8 cellular contexts compared by ENCODE assay signal in genomic region chr9:133125706-133126696, GRCh38. TPM values are rescaled to one million over a fixed set of nuclear protein-coding genes. Genes with fewer than 3 reads are reported as not detected.
DNase-seq lines count a peak whose midpoint lies in the region; ATAC-seq, FAIRE-seq and TF ChIP-seq lines count a peak whose summit lies in the region.

No MANE protein-coding gene starts in this region.

- H2BK120ac ChIP-seq in mesenchymal stem cell (ENCODE audit: low read depth, low read length) = no peak overlapping the region

- H3K9me3 ChIP-seq in astrocyte (ENCODE audit: insufficient read depth, low read depth, low read length) (no peaks in the 10 kb centered on the region), mesenchymal stem cell (ENCODE audit: control insufficient read depth, low read length) (no peaks in the 10 kb centered on the region)

- peak overlapping the region; percentile 56 for H3K9ac ChIP-seq in astrocyte (ENCODE audit: low read length)
- peak overlapping the region; percentile 62 for H3K9ac ChIP-seq in mesenchymal stem cell (ENCODE audit: low read length)

- H2BK5ac ChIP-seq in mesenchymal stem cell (ENCODE audit: low read depth, low read length, poor library complexity, severe bottlenecking) = peak overlapping the region; percentile 14

- no peak overlapping the region for H3K4ac ChIP-seq in mesenchymal stem cell (ENCODE audit: low read depth in 1 of 2, low read length in 2 of 2)

- no peak overlapping the region for H3K27ac Mint-ChIP-seq in astrocyte (ENCODE audit: unreplicated experiment)

- ATAC-seq in GM18519 (IDR thresholded peaks at IDR 0.05; ENCODE audit: low FRiP score, unreplicated experiment) (no peak), HG02970 (IDR thresholded peaks at IDR 0.05; ENCODE audit: low FRiP score, unreplicated experiment) (no peak)

- H3K4me1 ChIP-seq in astrocyte (ENCODE audit: insufficient read depth, low read length) = peaks cover 29% of the 10 kb centered on the region
- H3K4me1 ChIP-seq in mesenchymal stem cell (ENCODE audit: control insufficient read depth, insufficient read depth, low read depth, low read length) = peaks cover 42% of the 10 kb centered on the region

- H2AFZ ChIP-seq in astrocyte (ENCODE audit: low read depth, low read length) = no peak overlapping the region
- H2AFZ ChIP-seq in mesenchymal stem cell (ENCODE audit: low read depth, low read length) = no peak overlapping the region

- peak overlapping the region; percentile 33 for H3K27ac ChIP-seq in astrocyte (ENCODE audit: low read depth, low read length)
- no peak overlapping the region for H3K27ac ChIP-seq in mesenchymal stem cell (ENCODE audit: low read length, poor library complexity, severe bottlenecking)

- no peak overlapping the region for H4K8ac ChIP-seq in mesenchymal stem cell (ENCODE audit: low read length)

- no peak overlapping the region for H3K4me3 ChIP-seq in HFF-Myc (replicated peaks; ENCODE audit: low read depth, low read length)
- H3K4me3 ChIP-seq in astrocyte (ENCODE audit: insufficient read depth, low read depth, low read length) = no peak overlapping the region
- peak overlapping the region in 1 of 2 experiments; percentile 46 for H3K4me3 ChIP-seq in mesenchymal stem cell (ENCODE audit: insufficient read depth in 1 of 2, low read depth in 1 of 2, low read length in 2 of 2)

- no peak overlapping the region for H3K4me3 Mint-ChIP-seq in astrocyte (ENCODE audit: unreplicated experiment)

- no peaks in the 10 kb centered on the region for H3K27me3 Mint-ChIP-seq in astrocyte (ENCODE audit: low read depth, unreplicated experiment)

- FAIRE-seq in astrocyte (lab: Jason Lieb, UNC) = no peak

- DNase-seq in CD1c-positive myeloid dendritic cell (ENCODE audit: extremely low spot score) (peak; percentile 94), HFF-Myc (ENCODE audit: extremely low read depth, low read depth) (peak; percentile 55), astrocyte (ENCODE audit: low read depth) (peak; percentile 63), mesenchymal stem cell (no peak), HK-2 (ENCODE audit: unreplicated experiment) (no peak)
- no peak for DNase-seq in stimulated activated CD4-positive, alpha-beta T cell treated with anti-CD3 and anti-CD28 coated beads, Interleukin-15, amount 100 ng/mL, for 24 hours

- H3K36me3 ChIP-seq in astrocyte (ENCODE audit: insufficient read depth, low read length) (no peaks in the 10 kb centered on the region), mesenchymal stem cell (ENCODE audit: control insufficient read depth in 1 of 2, insufficient read depth in 2 of 2, low read depth in 1 of 2, low read length in 2 of 2) (peaks cover 0 to 31% of the 10 kb centered on the region in 2 experiments)

- H3K14ac ChIP-seq in mesenchymal stem cell (ENCODE audit: low read length in 2 of 2) = peak overlapping the region in 1 of 2 experiments; percentile 41

- H3K9me3 Mint-ChIP-seq in astrocyte (ENCODE audit: unreplicated experiment) = no peaks in the 10 kb centered on the region

- H4K20me1 ChIP-seq in astrocyte (ENCODE audit: insufficient read depth, low read length) = peaks cover 94% of the 10 kb centered on the region

- TF ChIP-seq CTCF in HFF-Myc (IDR thresholded peaks at IDR 0.05; ENCODE audit: low read depth, low read length, missing control alignments) (no peak), astrocyte (IDR thresholded peaks at IDR 0.05; ENCODE audit: insufficient read depth, low read depth, low read length) (no peak)

- peaks cover 13% of the 10 kb centered on the region for H3K4me1 Mint-ChIP-seq in astrocyte (ENCODE audit: low read depth, unreplicated experiment)

- H3K27me3 ChIP-seq in astrocyte (ENCODE audit: insufficient read depth, low read length) (peaks cover 9% of the 10 kb centered on the region), mesenchymal stem cell (ENCODE audit: control insufficient read depth in 1 of 2, insufficient read depth in 1 of 2, low read length in 2 of 2) (no peaks in the 10 kb centered on the region)

- H3K4me2 ChIP-seq in astrocyte (ENCODE audit: low read length) (peak overlapping the region; percentile 73), mesenchymal stem cell (ENCODE audit: low read length, poor library complexity, severe bottlenecking) (peak overlapping the region; percentile 65)

- peak overlapping the region; percentile 32 for H2BK15ac ChIP-seq in mesenchymal stem cell (ENCODE audit: low read depth, poor library complexity, severe bottlenecking)

- peaks cover 20% of the 10 kb centered on the region for H3K79me2 ChIP-seq in astrocyte (ENCODE audit: insufficient read depth, low read length)

- H2BK12ac ChIP-seq in mesenchymal stem cell (ENCODE audit: low read length in 2 of 2) = peak overlapping the region in 1 of 2 experiments; percentile 58

- H3K18ac ChIP-seq in mesenchymal stem cell (ENCODE audit: low read depth in 1 of 2, low read length in 2 of 2) = peak overlapping the region in 1 of 2 experiments; percentile 5

- H3K36me3 Mint-ChIP-seq in astrocyte (ENCODE audit: low read depth, unreplicated experiment) = peaks cover 5% of the 10 kb centered on the region

- peak overlapping the region in 1 of 2 experiments; percentile 91 for H3K23ac ChIP-seq in mesenchymal stem cell (ENCODE audit: low read length in 2 of 2)

- H3K79me1 ChIP-seq in mesenchymal stem cell (replicated peaks; ENCODE audit: low read length, poor library complexity, severe bottlenecking) = peaks cover 45% of the 10 kb centered on the region

- 79% methylated on average over 28 of the region's 28 CpGs for WGBS in mesenchymal stem cell

- no peak overlapping the region for H4K91ac ChIP-seq in mesenchymal stem cell (ENCODE audit: low read length)

- no peak overlapping the region for H2AK5ac ChIP-seq in mesenchymal stem cell (ENCODE audit: low read length, severe bottlenecking)

RNA-seq across cellular contexts. Expression of gene RALGDS, which starts 5.0 kb away (rescaled TPM):
- total RNA-seq in astrocyte = 41.2 and 46.6 TPM in 2 replicates
- polyA plus RNA-seq in mesenchymal stem cell (2013, experiment 1 of 2) = 30.8 TPM
- 27.5 TPM for polyA plus RNA-seq in mesenchymal stem cell (2013, experiment 2 of 2)

RNA-seq across cellular contexts. Expression of gene GBGT1, which starts 37.7 kb away (rescaled TPM):
- 8.4 and 8.5 TPM in 2 replicates for total RNA-seq in astrocyte
- 15.3 TPM for polyA plus RNA-seq in mesenchymal stem cell (2013, experiment 1 of 2)
- 14.4 TPM for polyA plus RNA-seq in mesenchymal stem cell (2013, experiment 2 of 2)

Comparison
In these comparisons a context has a peak if more than half of its experiments do, and no peak if none do; other contexts are left out.
1. DNase-seq: peak in CD1c-positive myeloid dendritic cell (single experiment), HFF-Myc (single experiment) and astrocyte (single experiment); none in mesenchymal stem cell (single experiment), HK-2 (single experiment) and stimulated activated CD4-positive, alpha-beta T cell treated with anti-CD3 and anti-CD28 coated beads, Interleukin-15, amount 100 ng/mL, for 24 hours (single experiment).